8 cellular contexts compared by ENCODE assay signal in the genomic region with DNA sequence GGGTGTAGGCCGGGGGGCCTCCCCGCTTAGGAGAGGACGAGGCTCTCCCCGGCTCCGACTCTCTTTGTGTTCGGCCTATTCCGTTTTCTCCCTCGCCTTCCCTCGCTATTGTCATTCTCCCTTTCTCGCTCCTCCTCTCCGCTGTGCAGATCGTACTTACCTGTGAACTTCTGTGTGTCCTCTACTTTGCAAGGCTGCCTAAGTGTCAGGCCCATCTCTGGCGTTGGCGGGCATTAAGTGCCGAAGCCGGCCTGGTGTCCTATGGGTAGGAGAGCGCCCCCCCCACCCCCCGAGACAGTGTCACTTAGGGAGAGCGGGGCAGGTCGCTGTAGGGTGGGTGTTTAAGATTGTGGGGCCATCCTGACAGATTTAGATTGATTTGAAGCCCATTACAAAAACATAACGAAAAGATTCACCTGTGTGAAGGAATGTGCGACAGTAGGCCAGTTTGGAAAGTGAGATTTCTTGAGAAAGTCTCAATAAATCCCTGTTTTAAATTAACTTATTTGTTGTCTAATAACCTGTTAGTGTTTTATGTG. TPM values are rescaled to one million over a fixed set of nuclear protein-coding genes. Genes with fewer than 3 reads are reported as not detected.
A peak's percentile ranks its signal among the peaks of the same experiment; 100 is the strongest.
DNase-seq lines count a peak whose midpoint lies in the region; ATAC-seq, FAIRE-seq and TF ChIP-seq lines count a peak whose summit lies in the region.

No MANE protein-coding gene starts in this region.

- peak overlapping the region; percentile 94 for H2AFZ ChIP-seq in mammary epithelial cell (ENCODE audit: low read depth, low read length)

- H3K79me2 ChIP-seq in mammary epithelial cell (ENCODE audit: insufficient read depth, low read length) = peaks cover 63% of the 10 kb centered on the region

- H3K4me2 ChIP-seq in mammary epithelial cell (ENCODE audit: insufficient read depth, low read depth, low read length) = peak overlapping the region; percentile 83

- DNase-seq in EH (ENCODE audit: low read depth) = peak; percentile 47
- DNase-seq in HTR-8/SVneo (ENCODE audit: insufficient read length, low spot score) = peak; percentile 12
- DNase-seq in T-helper 2 cell = peak in 3 of 5 experiments; percentile 28 to 74 (median 28)
- peak; percentile 46 for DNase-seq in mammary epithelial cell
- DNase-seq in kidney = no peak
- peak; percentile 33 for DNase-seq in stimulated activated CD4-positive, alpha-beta T cell treated with anti-CD3 and anti-CD28 coated beads, Interleukin-1b, Interleukin-23, amount 100 ng/mL, for 48 hours
- no peak for DNase-seq in NCI-H1417 treated with DMSO at 0.1 percent for 48 hours (lab: John Stamatoyannopoulos, UW)

- in situ Hi-C loops in mammary epithelial cell (cut with MboI; ENCODE audit: low sequenced_read_pairs in 2 of 2) = no loop called here

- FAIRE-seq in HTR-8/SVneo (lab: Jason Lieb, UNC) (no peak), kidney (lab: Jason Lieb, UNC) (no peak)

- H3K27ac ChIP-seq in mammary epithelial cell (ENCODE audit: insufficient read depth, low read depth, low read length) (peak overlapping the region; percentile 79), kidney (ENCODE audit: low read depth in 2 of 2, low read length in 2 of 2) (peak overlapping the region; percentile 91 to 92)

- H3K9me3 ChIP-seq in mammary epithelial cell (replicated peaks; ENCODE audit: insufficient read depth, low read length) (no peaks in the 10 kb centered on the region), kidney (ENCODE audit: control insufficient read depth in 1 of 2, low read length in 2 of 2) (peaks cover 3 to 9% of the 10 kb centered on the region in 2 donors)

- no peaks in the 10 kb centered on the region for H4K20me1 ChIP-seq in mammary epithelial cell (ENCODE audit: insufficient read depth, low read length)

- H3K36me3 ChIP-seq in mammary epithelial cell (ENCODE audit: insufficient read depth, low read length) (no peaks in the 10 kb centered on the region), kidney (ENCODE audit: control insufficient read depth in 1 of 2, insufficient read depth in 2 of 2, low read length in 2 of 2) (peaks cover 3 to 14% of the 10 kb centered on the region in 2 donors)

- dilution Hi-C loops in mammary epithelial cell (cut with HindIII; ENCODE audit: low sequenced_read_pairs) = no loop called here

- ATAC-seq in GM21447 (IDR thresholded peaks at IDR 0.05; ENCODE audit: unreplicated experiment) = peak; percentile 41

- WGBS in mammary epithelial cell (ENCODE audit: low coverage, missing lambda C conversion rate) = 5% methylated on average over 16 of the region's 22 CpGs

- intact Hi-C loops in mammary epithelial cell (cut with micrococcal nuclease) (loop anchor here (1.0 to 2.0 kb wide), 5 partner anchors 8 to 94 kb away; no protein-coding TSS in a partner anchor), kidney (cut with DNase I) (no loop called here)

- peaks cover 9% of the 10 kb centered on the region for H3K4me1 ChIP-seq in mammary epithelial cell (ENCODE audit: insufficient read depth, low read length)
- peaks cover 7 to 10% of the 10 kb centered on the region in 2 donors for H3K4me1 ChIP-seq in kidney (ENCODE audit: control insufficient read depth in 1 of 2, insufficient read depth in 1 of 2, low read depth in 1 of 2, low read length in 2 of 2)

- TF ChIP-seq CTCF in mammary epithelial cell (conservative IDR thresholded peaks at IDR 0.05 in 1 of 2, IDR thresholded peaks at IDR 0.05 in 1 of 2; ENCODE audit: extremely low read depth in 1 of 2, insufficient read depth in 1 of 2, low read depth in 1 of 2, low read length in 2 of 2) (no peak), kidney (IDR thresholded peaks at IDR 0.05; ENCODE audit: borderline replicate concordance, extremely low read depth, insufficient read depth) (no peak)

- CTCF ChIA-PET in mammary epithelial cell (lab: Charles Lee; ENCODE audit: low non-redundant PET) = no interaction called here

- H3K9ac ChIP-seq in mammary epithelial cell (ENCODE audit: insufficient read depth, low read length) = peak overlapping the region; percentile 98
- H3K9ac ChIP-seq in kidney (ENCODE audit: low read length in 2 of 2) = peak overlapping the region; percentile 79 to 91

- no TSS peak for BruUV-seq in mammary epithelial cell (replicated peaks; lab: Mats Ljungman, UMichigan)

- H3K4me3 ChIP-seq in mammary epithelial cell (replicated peaks in 1 of 3; ENCODE audit: insufficient read depth in 1 of 3, low read depth in 2 of 3, low read length in 3 of 3) (peak overlapping the region; percentile 94 to 96 (median 95)), kidney (ENCODE audit: low read length in 2 of 2) (peak overlapping the region; percentile 93 to 98)

- H3K27me3 ChIP-seq in mammary epithelial cell (ENCODE audit: insufficient read depth, low read length) = no peaks in the 10 kb centered on the region

RNA-seq across cellular contexts. Expression of a gene that starts 0.6 kb away (rescaled TPM):
- total RNA-seq in mammary epithelial cell (10 to 100 TPM; 22.2 to 54.3 TPM), kidney (78.7 TPM)
- polyA plus RNA-seq in mammary epithelial cell (5.0 TPM), kidney (ENCODE audit: insufficient read depth, low read depth, low replicate concordance) (9.8 TPM)
- polyA minus RNA-seq in mammary epithelial cell = 19.8 TPM

Comparison
In these comparisons a context has a peak if more than half of its experiments do, and no peak if none do; other contexts are left out.
1. DNase-seq: peak in EH (single experiment), HTR-8/SVneo (single experiment), T-helper 2 cell (3 of 5), mammary epithelial cell (single experiment) and stimulated activated CD4-positive, alpha-beta T cell treated with anti-CD3 and anti-CD28 coated beads, Interleukin-1b, Interleukin-23, amount 100 ng/mL, for 48 hours (single experiment); none in kidney (single experiment) and NCI-H1417 treated with DMSO at 0.1 percent for 48 hours (single experiment).